Comparison of ENCODE assay signal across 8 cellular contexts in genomic region chr14:63388766-63389431, GRCh38.
DNase-seq lines count a peak whose midpoint lies in the region; ATAC-seq and TF ChIP-seq lines count a peak whose summit lies in the region.

No MANE protein-coding gene starts in this region.

- H3K4me1 Mint-ChIP-seq in naive thymus-derived CD4-positive, alpha-beta T cell: peaks cover 0 to 9% (median under 1%) of the 10 kb centered on the region in 7 donors
- peaks cover 5% of the 10 kb centered on the region for H3K4me1 Mint-ChIP-seq in stimulated activated naive CD8-positive, alpha-beta T cell treated with anti-CD3 and anti-CD28 coated beads, Interleukin-15, amount 100 ng/mL, for 72 hours

- peak; percentile 83 for ATAC-seq in HG02943 (IDR thresholded peaks at IDR 0.05; ENCODE audit: low read depth, unreplicated experiment)
- peak; percentile 86 for ATAC-seq in naive thymus-derived CD4-positive, alpha-beta T cell
- peak; percentile 89 for ATAC-seq in stimulated activated naive CD8-positive, alpha-beta T cell treated with anti-CD3 and anti-CD28 coated beads, Interleukin-15, amount 100 ng/mL, for 72 hours

- H3K4me3 Mint-ChIP-seq in naive thymus-derived CD4-positive, alpha-beta T cell: no peak overlapping the region
- no peak overlapping the region for H3K4me3 Mint-ChIP-seq in stimulated activated naive CD8-positive, alpha-beta T cell treated with anti-CD3 and anti-CD28 coated beads, Interleukin-15, amount 100 ng/mL, for 72 hours

- intact Hi-C loops in naive thymus-derived CD4-positive, alpha-beta T cell (cut with micrococcal nuclease): loop anchor here (1.0 to 10.0 kb wide), 5 partner anchors 86 to 381 kb away; partner anchors contain the start of genes PPP2R5E (in 1 of the 2) and WDR89 (in 1 of the 2)

- peaks cover 0 to 49% (median 12%) of the 10 kb centered on the region in 3 experiments for H3K36me3 ChIP-seq in naive thymus-derived CD4-positive, alpha-beta T cell (ENCODE audit: control insufficient read depth in 2 of 3, insufficient read depth in 3 of 3, low read length in 3 of 3)

- H3K27me3 ChIP-seq in naive thymus-derived CD4-positive, alpha-beta T cell (ENCODE audit: control insufficient read depth in 2 of 2, insufficient read depth in 2 of 2, low read length in 2 of 2): no peaks in the 10 kb centered on the region

- peaks cover 0 to 1% (median 0%) of the 10 kb centered on the region in 11 donors for H3K9me3 Mint-ChIP-seq in naive thymus-derived CD4-positive, alpha-beta T cell
- H3K9me3 Mint-ChIP-seq in stimulated activated naive CD8-positive, alpha-beta T cell treated with anti-CD3 and anti-CD28 coated beads, Interleukin-15, amount 100 ng/mL, for 72 hours: no peaks in the 10 kb centered on the region

- H3K4me1 ChIP-seq in naive thymus-derived CD4-positive, alpha-beta T cell (ENCODE audit: control insufficient read depth in 2 of 2, insufficient read depth in 2 of 2, low read length in 2 of 2): no peaks in the 10 kb centered on the region

- DNase-seq in A172 (ENCODE audit: low spot score) (peak; percentile 14), NCI-H226 (peak; percentile 27), epithelial cell of esophagus (ENCODE audit: low read depth) (peak; percentile 65)
- peak; percentile 80 for DNase-seq in activated CD8-positive, alpha-beta memory T cell treated with anti-CD3 and anti-CD28 coated beads for 24 hours
- peak in 8 of 9 donors; percentile 4 to 52 (median 24) for DNase-seq in naive thymus-derived CD4-positive, alpha-beta T cell
- DNase-seq in stimulated activated naive CD8-positive, alpha-beta T cell treated with anti-CD3 and anti-CD28 coated beads, Interleukin-15, amount 100 ng/mL, for 72 hours: peak; percentile 55 to 67

- CTCF ChIA-PET in naive thymus-derived CD4-positive, alpha-beta T cell (lab: Charles Lee): interaction anchor here (0.6 to 1.7 kb wide), 6 partner anchors 8 to 381 kb away, joined by 3 to 20 read pairs (median 4); partner anchors contain the start of gene PPP2R5E

- POLR2A ChIA-PET in naive thymus-derived CD4-positive, alpha-beta T cell (lab: Charles Lee): no interaction called here

- H3K9me3 ChIP-seq in naive thymus-derived CD4-positive, alpha-beta T cell (ENCODE audit: control insufficient read depth in 2 of 3, low read length in 3 of 3): no peaks in the 10 kb centered on the region

- peak overlapping the region in 1 of 9 donors; percentile 43 for H3K27ac Mint-ChIP-seq in naive thymus-derived CD4-positive, alpha-beta T cell
- peak overlapping the region; percentile 6 to 12 for H3K27ac Mint-ChIP-seq in stimulated activated naive CD8-positive, alpha-beta T cell treated with anti-CD3 and anti-CD28 coated beads, Interleukin-15, amount 100 ng/mL, for 72 hours

- no peak overlapping the region for H3K27ac ChIP-seq in naive thymus-derived CD4-positive, alpha-beta T cell (ENCODE audit: low read depth, low read length)

- no peaks in the 10 kb centered on the region for H3K27me3 Mint-ChIP-seq in naive thymus-derived CD4-positive, alpha-beta T cell
- H3K27me3 Mint-ChIP-seq in stimulated activated naive CD8-positive, alpha-beta T cell treated with anti-CD3 and anti-CD28 coated beads, Interleukin-15, amount 100 ng/mL, for 72 hours: no peaks in the 10 kb centered on the region

- H3K4me3 ChIP-seq in GM12875 (ENCODE audit: low read depth, low read length): no peak overlapping the region
- no peak overlapping the region for H3K4me3 ChIP-seq in epithelial cell of esophagus (ENCODE audit: low read length)
- no peak overlapping the region for H3K4me3 ChIP-seq in naive thymus-derived CD4-positive, alpha-beta T cell (ENCODE audit: low read length)

- TF ChIP-seq CTCF in GM12875 (IDR thresholded peaks at IDR 0.05; ENCODE audit: borderline replicate concordance, insufficient read depth, low read depth, low read length) (peak; percentile 79), epithelial cell of esophagus (IDR thresholded peaks at IDR 0.05; ENCODE audit: insufficient read depth, low read depth, low read length, missing control alignments) (peak; percentile 78)

- H3K36me3 Mint-ChIP-seq in naive thymus-derived CD4-positive, alpha-beta T cell: peaks cover 12 to 67% (median 30%) of the 10 kb centered on the region in 5 donors

Comparison
In these comparisons a context has a peak if more than half of its experiments do, and no peak if none do; other contexts are left out.
1. DNase-seq: peak in every context shown above with its lines; median percentile 80 in activated CD8-positive, alpha-beta memory T cell treated with anti-CD3 and anti-CD28 coated beads for 24 hours; 65 in epithelial cell of esophagus; 61 in stimulated activated naive CD8-positive, alpha-beta T cell treated with anti-CD3 and anti-CD28 coated beads, Interleukin-15, amount 100 ng/mL, for 72 hours; 27 in NCI-H226; 24 in naive thymus-derived CD4-positive, alpha-beta T cell; 14 in A172.